8 cellular contexts compared by ENCODE assay signal in the genomic region with DNA sequence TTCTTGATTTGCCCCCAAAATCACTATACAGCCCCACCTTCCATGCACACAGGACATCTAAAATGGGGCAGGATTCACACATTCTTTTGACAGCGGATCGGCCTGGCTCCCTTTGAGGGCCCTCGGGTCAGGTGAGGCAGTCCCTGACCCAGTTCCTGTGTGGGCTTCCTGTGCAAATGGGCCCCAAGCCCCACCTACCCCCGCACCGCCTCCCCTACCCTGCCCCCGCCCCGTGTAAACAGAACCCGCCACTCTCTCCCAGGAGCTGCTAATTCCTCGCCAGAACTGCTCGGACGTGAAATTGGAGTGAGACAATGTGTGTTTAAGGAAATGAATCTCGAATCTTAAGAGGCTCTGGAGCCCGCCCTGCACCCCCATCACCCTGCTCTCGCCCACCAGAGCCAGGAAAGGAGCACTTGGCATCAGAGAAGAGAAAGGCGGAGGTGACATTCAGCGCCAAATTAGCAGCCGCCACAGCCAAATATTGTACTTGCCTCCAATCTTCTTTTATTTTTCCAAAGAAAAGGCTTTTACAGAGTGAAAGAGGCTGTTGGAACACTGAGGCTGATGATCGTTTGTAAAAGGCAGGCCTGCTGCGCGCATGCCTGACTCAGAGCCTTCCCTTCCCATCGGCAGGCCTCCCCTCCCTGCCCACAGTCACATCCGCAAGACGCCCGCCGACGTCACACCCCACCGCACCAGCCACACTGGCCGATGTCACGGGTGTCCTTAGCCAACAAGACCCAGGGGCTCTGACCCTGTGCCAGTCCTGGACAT. TPM values are rescaled to one million over a fixed set of nuclear protein-coding genes. Genes with fewer than 3 reads are reported as not detected.
A peak's percentile ranks its signal among the peaks of the same experiment; 100 is the strongest.
DNase-seq lines count a peak whose midpoint lies in the region; ATAC-seq and TF ChIP-seq lines count a peak whose summit lies in the region.

No MANE protein-coding gene starts in this region.

- 43 to 52% methylated on average over 29 of the region's 29 CpGs for WGBS in lower leg skin, 2 donors

- TF ChIP-seq CTCF in lower leg skin (IDR thresholded peaks at IDR 0.05) = no peak
- no peak for TF ChIP-seq CTCF in GM20000 (IDR thresholded peaks at IDR 0.05; ENCODE audit: extremely low read depth, missing control alignments)

- DNase-seq in NCI-H2029 (lab: John Stamatoyannopoulos, UW) = peak; percentile 62
- no peak for DNase-seq in NCI-H2029 treated with DMSO at 0.1 percent for 48 hours (lab: John Stamatoyannopoulos, UW)
- DNase-seq in astrocyte of the hippocampus (ENCODE audit: low read depth, low spot score) = peak; percentile 80
- DNase-seq in lower leg skin (ENCODE audit: low spot score in 2 of 2) = peak; percentile 36 to 90
- DNase-seq in stimulated activated CD4-positive, alpha-beta T cell treated with anti-CD3 and anti-CD28 coated beads, TNF-alpha, amount 100 ng/mL, for 24 hours (ENCODE audit: low read depth in 3 of 3) = peak; percentile 25 to 67 (median 31)
- DNase-seq in NCI-H1694 treated with DMSO at 0.1 percent for 48 hours (lab: John Stamatoyannopoulos, UW) = no peak
- DNase-seq in GM20000 (ENCODE audit: low spot score) = no peak

- H3K4me3 ChIP-seq in lower leg skin (ENCODE audit: low read depth, poor library complexity, severe bottlenecking) = no peak overlapping the region

- TF ChIP-seq POLR2A in lower leg skin (IDR thresholded peaks at IDR 0.05) = no peak

- ATAC-seq in HG02870 (IDR thresholded peaks at IDR 0.05; ENCODE audit: unreplicated experiment) = no peak

- intact Hi-C loops in lower leg skin (cut with DNase I; ENCODE audit: low total_unique reads) = no loop called here

RNA-seq across cellular contexts. Expression of gene CACNA2D2, which starts 53.1 kb away (rescaled TPM):
- 1 to 10 TPM; 1.1 to 2.0 (median 1.6) TPM for total RNA-seq in lower leg skin

Comparison
In these comparisons a context has a peak if more than half of its experiments do, and no peak if none do; other contexts are left out.
1. DNase-seq: peak in NCI-H2029 (single experiment), astrocyte of the hippocampus (single experiment), lower leg skin (2 of 2) and stimulated activated CD4-positive, alpha-beta T cell treated with anti-CD3 and anti-CD28 coated beads, TNF-alpha, amount 100 ng/mL, for 24 hours (3 of 3); none in NCI-H2029 treated with DMSO at 0.1 percent for 48 hours (single experiment), NCI-H1694 treated with DMSO at 0.1 percent for 48 hours (single experiment) and GM20000 (single experiment).